Comparison of ENCODE assay signal across 9 cellular contexts in the genomic region with DNA sequence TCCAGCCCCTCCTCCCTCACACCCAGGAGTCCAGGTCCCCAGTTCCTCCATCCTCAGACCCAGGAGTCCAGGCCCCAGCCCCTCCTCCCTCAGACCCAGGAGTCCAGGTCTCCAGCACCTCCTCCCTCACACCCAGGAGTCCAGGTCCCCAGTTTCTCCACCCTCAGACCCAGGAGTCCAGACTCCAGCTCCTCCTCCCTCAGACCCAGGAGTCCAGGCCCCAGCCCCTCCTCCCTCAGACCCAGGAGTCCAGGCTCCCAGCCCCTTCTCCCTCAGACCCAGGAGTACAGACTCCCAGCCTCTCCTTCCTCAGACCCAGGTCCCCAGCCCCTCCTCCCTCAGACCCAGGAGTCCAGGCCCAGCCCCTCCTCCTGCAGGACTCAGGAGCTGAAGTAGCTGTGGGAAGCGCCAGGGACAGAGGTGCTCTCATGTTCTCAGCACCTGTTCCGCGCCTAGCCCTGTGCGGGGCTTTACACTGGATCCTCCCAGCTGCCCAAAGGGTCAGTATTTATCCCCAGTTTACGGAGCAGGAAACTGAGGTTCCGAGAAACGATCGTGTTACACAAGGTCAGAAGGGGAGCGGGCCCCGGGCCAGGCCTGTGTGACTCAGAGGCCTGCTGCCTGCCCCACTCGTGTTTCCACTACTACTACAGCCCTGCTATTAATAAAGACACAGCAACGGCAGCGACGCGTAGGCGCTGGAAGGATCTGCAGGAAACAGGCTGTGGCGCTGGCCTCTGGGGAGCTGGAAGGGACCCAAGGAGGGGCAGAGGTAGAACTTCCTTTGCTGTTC. TPM values are rescaled to one million over a fixed set of nuclear protein-coding genes. Genes with fewer than 3 reads are reported as not detected.
A peak's percentile ranks its signal among the peaks of the same experiment; 100 is the strongest.
DNase-seq lines count a peak whose midpoint lies in the region; ATAC-seq, FAIRE-seq and TF ChIP-seq lines count a peak whose summit lies in the region.
"Had no signal": no experiment of that assay in that cellular context is flagged by ENCODE, and none has a peak within 500 bp of the region (broad histone marks: within the 10 kb centered on the region; RNA-seq: fewer than 3 reads in every experiment).

No MANE protein-coding gene starts in this region.

- peaks cover 11 to 41% of the 10 kb centered on the region in 2 donors for H3K27me3 Mint-ChIP-seq in CD8-positive, alpha-beta memory T cell

- CTCF ChIA-PET in CD8-positive, alpha-beta memory T cell (lab: Charles Lee) = interaction anchor here (0.6 kb wide), 1 partner anchor 27 kb away, joined by 4 read pairs; no protein-coding TSS in a partner anchor

- H3K9me3 Mint-ChIP-seq in CD8-positive, alpha-beta memory T cell = no peaks in the 10 kb centered on the region

- no peaks in the 10 kb centered on the region for H3K27me3 ChIP-seq in CD8-positive, alpha-beta memory T cell (ENCODE audit: insufficient read depth, low read length, poor library complexity, severe bottlenecking)
- H3K27me3 ChIP-seq in Peyer's patch (no peaks in the 10 kb centered on the region), pancreas (peaks cover 0 to 9% (median 0%) of the 10 kb centered on the region in 4 donors)

- TF ChIP-seq CTCF in Peyer's patch (IDR thresholded peaks at IDR 0.05) (no peak), fibroblast of villous mesenchyme (IDR thresholded peaks at IDR 0.05; ENCODE audit: insufficient read depth, low read depth, low read length) (no peak), pancreas (IDR thresholded peaks at IDR 0.05) (no peak)

- H3K27ac ChIP-seq in CD8-positive, alpha-beta memory T cell (ENCODE audit: low read depth, low read length) = peak overlapping the region; percentile 61
- H3K27ac ChIP-seq in Peyer's patch = peak overlapping the region in 3 of 4 donors; percentile 10 to 67 (median 63)
- peak overlapping the region in 2 of 4 donors; percentile 50 to 55 for H3K27ac ChIP-seq in pancreas

- H3K4me1 Mint-ChIP-seq in CD8-positive, alpha-beta memory T cell = no peaks in the 10 kb centered on the region

- no peak for TF ChIP-seq POLR2A in Peyer's patch (IDR thresholded peaks at IDR 0.05)

- H3K4me3 ChIP-seq in CD8-positive, alpha-beta memory T cell (ENCODE audit: low read length) = no peak overlapping the region
- H3K4me3 ChIP-seq in Peyer's patch (no peak overlapping the region), fibroblast of villous mesenchyme (ENCODE audit: low read depth, low read length) (no peak overlapping the region), pancreas (no peak overlapping the region)

- no peak for DNase-seq in CD8-positive, alpha-beta memory T cell
- DNase-seq in Peyer's patch (peak in 1 of 3 donors; percentile 72), fibroblast of villous mesenchyme (ENCODE audit: low read depth) (peak; percentile 73), pancreas (peak in 3 of 6 donors; percentile 23 to 45 (median 37)), NOMO-1 treated with dmso at 0.1 percent for 144 hours (lab: John Stamatoyannopoulos, UW; ENCODE audit: unreplicated experiment) (no peak)
- DNase-seq in NK-92 treated with Interleukin-12 subunit alpha and Interleukin-12 subunit beta, amount 100 ng/mL, for 24 hours (lab: John Stamatoyannopoulos, UW) = no peak

- no peaks in the 10 kb centered on the region for H3K4me1 ChIP-seq in CD8-positive, alpha-beta memory T cell (ENCODE audit: insufficient read depth, low read length)
- H3K4me1 ChIP-seq in Peyer's patch (peaks cover 0 to 6% (median 0%) of the 10 kb centered on the region in 4 donors), pancreas (peaks cover 0 to 4% (median 0%) of the 10 kb centered on the region in 3 donors)

- intact Hi-C loops in pancreas (cut with DNase I) = no loop called here

- no peak for FAIRE-seq in pancreas (lab: Jason Lieb, UNC)

- no peak overlapping the region for H3K27ac Mint-ChIP-seq in CD8-positive, alpha-beta memory T cell
- H3K27ac Mint-ChIP-seq: IgD-negative memory B cell had no signal

- POLR2A ChIA-PET in CD8-positive, alpha-beta memory T cell (lab: Charles Lee) = no interaction called here

- H3K9me3 ChIP-seq in CD8-positive, alpha-beta memory T cell (ENCODE audit: low read length) = no peaks in the 10 kb centered on the region
- H3K9me3 ChIP-seq in Peyer's patch = no peaks in the 10 kb centered on the region
- no peaks in the 10 kb centered on the region for H3K9me3 ChIP-seq in pancreas

- WGBS in pancreas, 2 donors = 60 to 63% methylated on average over 17 of the region's 17 CpGs

- H3K36me3 Mint-ChIP-seq in CD8-positive, alpha-beta memory T cell = no peaks in the 10 kb centered on the region
- H3K36me3 Mint-ChIP-seq: IgD-negative memory B cell had no signal

- peak in 3 of 4 donors; percentile 68 to 82 (median 76) for ATAC-seq in pancreas
- no peak for ATAC-seq in HG02852 (IDR thresholded peaks at IDR 0.05; ENCODE audit: unreplicated experiment)
- ATAC-seq in GM21737 (IDR thresholded peaks at IDR 0.05; ENCODE audit: unreplicated experiment) = no peak

- no peak overlapping the region for H3K4me3 Mint-ChIP-seq in CD8-positive, alpha-beta memory T cell
- H3K4me3 Mint-ChIP-seq: IgD-negative memory B cell had no signal

- H3K36me3 ChIP-seq in CD8-positive, alpha-beta memory T cell (ENCODE audit: insufficient read depth, low read length) = no peaks in the 10 kb centered on the region
- no peaks in the 10 kb centered on the region for H3K36me3 ChIP-seq in Peyer's patch
- no peaks in the 10 kb centered on the region for H3K36me3 ChIP-seq in pancreas

RNA-seq across cellular contexts. Expression of a gene that starts 1.7 kb away (rescaled TPM):
- not detected for total RNA-seq in CD8-positive, alpha-beta memory T cell
- not detected for polyA plus RNA-seq in CD8-positive, alpha-beta memory T cell
- total RNA-seq in Peyer's patch (1 to 10 TPM in 1 of 4 donors, not detected in 3; 1.0 TPM), fibroblast of villous mesenchyme (under 0.01 TPM in 2 replicates), pancreas (under 1 TPM in 2 of 6 donors, not detected in 4; 0.19 to 0.28 TPM)
- under 1 TPM; 0.11 to 0.16 TPM for polyA plus RNA-seq in pancreas
- polyA plus RNA-seq: IgD-negative memory B cell had no signal

RNA-seq across cellular contexts. Expression of a gene that starts 10.1 kb away (rescaled TPM):
- not detected for total RNA-seq in CD8-positive, alpha-beta memory T cell
- not detected for polyA plus RNA-seq in CD8-positive, alpha-beta memory T cell
- total RNA-seq in Peyer's patch (not detected), fibroblast of villous mesenchyme (not detected in 2 replicates), pancreas (under 1 TPM in 1 of 6 donors, not detected in 5; 0.43 TPM)
- polyA plus RNA-seq in pancreas = under 1 TPM; 0.28 to 0.46 TPM
- polyA plus RNA-seq: IgD-negative memory B cell had no signal

RNA-seq across cellular contexts. Expression of a gene that starts 33.6 kb away (rescaled TPM):
- total RNA-seq in CD8-positive, alpha-beta memory T cell = 1 to 10 TPM; 6.0 to 6.6 TPM
- 0.35 TPM for polyA plus RNA-seq in CD8-positive, alpha-beta memory T cell
- total RNA-seq in Peyer's patch = 1 to 10 TPM in 3 of 4 donors, not detected in 1; 1.7 to 6.1 (median 3.1) TPM
- total RNA-seq in fibroblast of villous mesenchyme = 5.6 and 7.7 TPM in 2 replicates
- total RNA-seq in pancreas = 10 to 100 TPM in 1 of 6 donors, 1 to 10 TPM in 5; 6.5 to 12.7 (median 9.2) TPM
- 10 to 100 TPM; 11.6 to 16.1 TPM for polyA plus RNA-seq in pancreas

RNA-seq across cellular contexts. Expression of a gene that starts 52.3 kb away (rescaled TPM):
- total RNA-seq in CD8-positive, alpha-beta memory T cell = 10 to 100 TPM; 23.9 to 25.8 TPM
- polyA plus RNA-seq in CD8-positive, alpha-beta memory T cell = 4.6 TPM
- total RNA-seq in Peyer's patch (10 to 100 TPM in 3 of 4 donors, 1 to 10 TPM in 1; 6.0 to 14.9 (median 12.0) TPM), fibroblast of villous mesenchyme (4.3 and 5.2 TPM in 2 replicates), pancreas (10 to 100 TPM in 2 of 6 donors, 1 to 10 TPM in 4; 6.8 to 12.1 (median 8.9) TPM)
- 10 to 100 TPM; 12.6 TPM for polyA plus RNA-seq in pancreas

RNA-seq across cellular contexts. Expression of a gene that starts 53.1 kb away (rescaled TPM):
- total RNA-seq in CD8-positive, alpha-beta memory T cell = 10 to 100 TPM; 13.9 to 15.8 TPM
- 35.9 TPM for polyA plus RNA-seq in CD8-positive, alpha-beta memory T cell
- total RNA-seq in Peyer's patch (10 to 100 TPM; 30.3 to 45.2 (median 44.4) TPM), fibroblast of villous mesenchyme (4.7 and 6.4 TPM in 2 replicates), pancreas (10 to 100 TPM; 17.1 to 37.0 (median 33.1) TPM)
- polyA plus RNA-seq in pancreas = 10 to 100 TPM; 26.7 to 79.4 TPM

Comparison
In these comparisons a context has a peak if more than half of its experiments do, and no peak if none do; other contexts are left out.
1. ATAC-seq: peak in pancreas (3 of 4); none in HG02852 (single experiment) and GM21737 (single experiment).